ENCODE assay signal across 10 cellular contexts in genomic region chr15:47961401-47962090, GRCh38.
A peak's percentile ranks its signal among the peaks of the same experiment; 100 is the strongest.
DNase-seq lines count a peak whose midpoint lies in the region; ATAC-seq and TF ChIP-seq lines count a peak whose summit lies in the region.
"Had no signal": no experiment of that assay in that cellular context is flagged by ENCODE, and none has a peak within 500 bp of the region (broad histone marks: within the 10 kb centered on the region; RNA-seq: fewer than 3 reads in every experiment).

No MANE protein-coding gene starts in this region.

- intact Hi-C loops in transverse colon (cut with DNase I; ENCODE audit: low total_unique reads) (no loop called here), Calu3 (cut with micrococcal nuclease; ENCODE audit: unreplicated experiment) (no loop called here)

- no peak for TF ChIP-seq CTCF in transverse colon (IDR thresholded peaks at IDR 0.05)
- no peak for TF ChIP-seq CTCF in WERI-Rb-1 (IDR thresholded peaks at IDR 0.05; ENCODE audit: low read depth, low read length)
- no peak for TF ChIP-seq CTCF in Calu3 (IDR thresholded peaks at IDR 0.05; ENCODE audit: unreplicated experiment)

- CTCF ChIA-PET in Calu3 (lab: Charles Lee), result no interaction called here

- no peaks in the 10 kb centered on the region for H3K27me3 ChIP-seq in transverse colon
- no peaks in the 10 kb centered on the region for H3K27me3 ChIP-seq in WERI-Rb-1 (ENCODE audit: insufficient read depth, low read depth, severe bottlenecking)

- 70 to 82% methylated on average over 3 to 9 of the region's 9 CpGs for WGBS in transverse colon (ENCODE audit: low coverage in 1 of 2), 2 donors

- ATAC-seq in activated T-cell treated with anti-CD3 and anti-CD28 coated beads, Interleukin-2, amount 50 U/mL, for 72 hours (replicated peaks in 1 of 2), result peak; percentile 65 to 75
- ATAC-seq in HG02884 (IDR thresholded peaks at IDR 0.05; ENCODE audit: unreplicated experiment), result peak; percentile 87

- H3K4me1 ChIP-seq in transverse colon, result no peaks in the 10 kb centered on the region

- in situ Hi-C loops in transverse colon (cut with MboI; ENCODE audit: low pct_ligation_motif_present in 1 of 4, low pct_unique_long_range_greater_than_20kb in 1 of 4, low sequenced_read_pairs in 3 of 4), result no loop called here

- H3K4me3 ChIP-seq in transverse colon (no peak overlapping the region), WERI-Rb-1 (ENCODE audit: low read depth, low read length) (no peak overlapping the region)

- H3K27ac Mint-ChIP-seq in activated T-cell treated with anti-CD3 and anti-CD28 coated beads, Interleukin-2, amount 50 U/mL, for 72 hours, result no peak overlapping the region
- no peak overlapping the region for H3K27ac Mint-ChIP-seq in activated T-cell treated with anti-CD3 and anti-CD28 coated beads, Interleukin-2, amount 50 U/mL, for 24 hours
- H3K27ac Mint-ChIP-seq in Calu3 (ENCODE audit: unreplicated experiment), result no peak overlapping the region

- no peak for TF ChIP-seq POLR2A in transverse colon (IDR thresholded peaks at IDR 0.05)

- H3K4me3 Mint-ChIP-seq in activated T-cell treated with anti-CD3 and anti-CD28 coated beads, Interleukin-2, amount 50 U/mL, for 72 hours, result peak overlapping the region in 1 of 2 donors; percentile 19
- no peak overlapping the region for H3K4me3 Mint-ChIP-seq in activated T-cell treated with anti-CD3 and anti-CD28 coated beads, Interleukin-2, amount 50 U/mL, for 24 hours
- H3K4me3 Mint-ChIP-seq in Calu3 (ENCODE audit: low read depth, unreplicated experiment), result no peak overlapping the region

- H3K9me3 Mint-ChIP-seq in activated T-cell treated with anti-CD3 and anti-CD28 coated beads, Interleukin-2, amount 50 U/mL, for 72 hours, result no peaks in the 10 kb centered on the region
- no peaks in the 10 kb centered on the region for H3K9me3 Mint-ChIP-seq in activated T-cell treated with anti-CD3 and anti-CD28 coated beads, Interleukin-2, amount 50 U/mL, for 24 hours
- peaks cover 20% of the 10 kb centered on the region for H3K9me3 Mint-ChIP-seq in Calu3 (ENCODE audit: low read depth, unreplicated experiment)

- H3K9me3 ChIP-seq in transverse colon, result no peaks in the 10 kb centered on the region
- H3K9me3 ChIP-seq in WERI-Rb-1 (ENCODE audit: severe bottlenecking), result no peaks in the 10 kb centered on the region

- H3K27ac ChIP-seq in transverse colon (no peak overlapping the region), WERI-Rb-1 (no peak overlapping the region)
- H3K27ac ChIP-seq: VCaP had no signal

- DNase-seq in activated T-cell treated with anti-CD3 and anti-CD28 coated beads, Interleukin-2, amount 50 U/mL, for 72 hours, result peak; percentile 1 to 6
- no peak for DNase-seq in activated T-cell treated with anti-CD3 and anti-CD28 coated beads, Interleukin-2, amount 50 U/mL, for 24 hours
- DNase-seq in NCI-H446 treated with DMSO at 0.1 percent for 48 hours (lab: John Stamatoyannopoulos, UW) (peak; percentile 31), transverse colon (peak; percentile 32), WERI-Rb-1 (no peak), HuH-7 (ENCODE audit: low spot score) (no peak), Calu3 (no peak)
- DNase-seq: IMR-90 had no signal

- BruUV-seq in Calu3 (replicated peaks; lab: Mats Ljungman, UMichigan), result no TSS peak

- H3K36me3 ChIP-seq in transverse colon, result no peaks in the 10 kb centered on the region
- no peaks in the 10 kb centered on the region for H3K36me3 ChIP-seq in WERI-Rb-1

- peaks cover 12% of the 10 kb centered on the region for H3K4me1 Mint-ChIP-seq in activated T-cell treated with anti-CD3 and anti-CD28 coated beads, Interleukin-2, amount 50 U/mL, for 72 hours (ENCODE audit: low read depth)
- H3K4me1 Mint-ChIP-seq in activated T-cell treated with anti-CD3 and anti-CD28 coated beads, Interleukin-2, amount 50 U/mL, for 24 hours (ENCODE audit: low read depth), result peaks cover 9% of the 10 kb centered on the region
- H3K4me1 Mint-ChIP-seq in Calu3 (ENCODE audit: low read depth, unreplicated experiment), result no peaks in the 10 kb centered on the region

- peaks cover 21% of the 10 kb centered on the region for H3K27me3 Mint-ChIP-seq in activated T-cell treated with anti-CD3 and anti-CD28 coated beads, Interleukin-2, amount 50 U/mL, for 72 hours (ENCODE audit: low read depth)
- peaks cover 23% of the 10 kb centered on the region for H3K27me3 Mint-ChIP-seq in activated T-cell treated with anti-CD3 and anti-CD28 coated beads, Interleukin-2, amount 50 U/mL, for 24 hours
- H3K27me3 Mint-ChIP-seq in Calu3 (ENCODE audit: unreplicated experiment), result no peaks in the 10 kb centered on the region

- H3K36me3 Mint-ChIP-seq in activated T-cell treated with anti-CD3 and anti-CD28 coated beads, Interleukin-2, amount 50 U/mL, for 72 hours (ENCODE audit: insufficient read depth in 2 of 2), result no peaks in the 10 kb centered on the region
- no peaks in the 10 kb centered on the region for H3K36me3 Mint-ChIP-seq in activated T-cell treated with anti-CD3 and anti-CD28 coated beads, Interleukin-2, amount 50 U/mL, for 24 hours (ENCODE audit: low read depth)
- no peaks in the 10 kb centered on the region for H3K36me3 Mint-ChIP-seq in Calu3 (ENCODE audit: insufficient read depth, unreplicated experiment)

- no peak for TF ChIP-seq EP300 in transverse colon (IDR thresholded peaks at IDR 0.05; ENCODE audit: low read depth)

Comparison
In these comparisons a context has a peak if more than half of its experiments do, and no peak if none do; other contexts are left out.
1. DNase-seq: peak in activated T-cell treated with anti-CD3 and anti-CD28 coated beads, Interleukin-2, amount 50 U/mL, for 72 hours (2 of 2), NCI-H446 treated with DMSO at 0.1 percent for 48 hours (single experiment) and transverse colon (single experiment); none in activated T-cell treated with anti-CD3 and anti-CD28 coated beads, Interleukin-2, amount 50 U/mL, for 24 hours (single experiment), WERI-Rb-1 (single experiment), HuH-7 (single experiment) and Calu3 (single experiment).